In genomic region chr17:42750730-42751356, GRCh38 we compare ENCODE assay signal across 1 cellular context.
TF ChIP-seq lines count a peak whose summit lies in the region.

No MANE protein-coding gene starts in this region.

TF ChIP-seq in K562, 482 proteins besides CTCF, POLR2A, EP300 and RAD21 (continued from another document and continues in another):
- TF ChIP-seq NCOR1 (IDR thresholded peaks at IDR 0.05) (peak; percentile 97), LEF1 (IDR thresholded peaks at IDR 0.05) (peak; percentile 60; the same call in 1 of the 2 replicates), HBP1 (CRISPR knock-in tag; IDR thresholded peaks at IDR 0.05) (0 out of 2 replicates have a peak, but pooled peaks have one; percentile 18), FOXO4 (CRISPR knock-in tag; IDR thresholded peaks at IDR 0.05) (no peak), NR1H2 (CRISPR knock-in tag; IDR thresholded peaks at IDR 0.05) (no peak), PRDM10 (IDR thresholded peaks at IDR 0.05; ENCODE audit: partially characterized antibody) (no peak), ZFP36 (IDR thresholded peaks at IDR 0.05; ENCODE audit: low read depth, low read length, partially characterized antibody) (no peak), RBM34 (IDR thresholded peaks at IDR 0.05; ENCODE audit: borderline replicate concordance, insufficient read depth, low read length) (no peak), RCOR1 (IDR thresholded peaks at IDR 0.05; ENCODE audit: borderline replicate concordance in 1 of 2, low read depth in 2 of 2, low read length in 2 of 2) (peak; percentile 97 to 99), POLR2B (IDR thresholded peaks at IDR 0.05; ENCODE audit: low read depth, partially characterized antibody) (no peak), SMARCA4 (IDR thresholded peaks at IDR 0.05) (peak; percentile 91), GTF2F1 (IDR thresholded peaks at IDR 0.05; ENCODE audit: low read depth, low read length) (no peak), ZNF699 (CRISPR knock-in tag; IDR thresholded peaks at IDR 0.05; ENCODE audit: insufficient replicate concordance) (no peak), ZNF407 (IDR thresholded peaks at IDR 0.05; ENCODE audit: low read depth) (no peak), SIN3A (IDR thresholded peaks at IDR 0.05; ENCODE audit: borderline replicate concordance in 2 of 2, control insufficient read depth in 1 of 2, low read depth in 2 of 2, low read length in 2 of 2) (peak in 1 of 2 experiments; percentile 17; a peak in 1 of 4 replicates), DPF2 (IDR thresholded peaks at IDR 0.05) (peak; percentile 86), RUNX1 (IDR thresholded peaks at IDR 0.05; ENCODE audit: low read depth) (peak; percentile 95), JUNB (CRISPR knock-in tag; conservative IDR thresholded peaks at IDR 0.05) (no peak), JUN (IDR thresholded peaks at IDR 0.05; ENCODE audit: borderline replicate concordance, low read depth, low read length) (no peak), JUN (CRISPR knock-in tag; IDR thresholded peaks at IDR 0.05; ENCODE audit: borderline replicate concordance) (no peak), FOS (IDR thresholded peaks at IDR 0.05; ENCODE audit: extremely low read depth, insufficient read length) (no peak), ZSCAN29 (IDR thresholded peaks at IDR 0.05) (no peak), YY1 (IDR thresholded peaks at IDR 0.05; ENCODE audit: borderline replicate concordance in 1 of 3, control insufficient read depth in 1 of 3, extremely low read depth in 1 of 3, insufficient read depth in 3 of 3, insufficient read length in 1 of 3, insufficient replicate concordance in 2 of 3, low read depth in 1 of 3, low read length in 2 of 3) (no peak), BACH1 (tag; IDR thresholded peaks at IDR 0.05) (no peak), ZNF253 (CRISPR knock-in tag; conservative IDR thresholded peaks at IDR 0.05) (no peak), NELFE (IDR thresholded peaks at IDR 0.05; ENCODE audit: insufficient read depth, insufficient read length) (no peak), MNT (conservative IDR thresholded peaks at IDR 0.05) (peak in 1 of 2 experiments; percentile 64; a peak in 2 of 4 replicates), ZC3H4 (CRISPR knock-in tag; IDR thresholded peaks at IDR 0.05; ENCODE audit: borderline replicate concordance) (no peak), HDAC3 (IDR thresholded peaks at IDR 0.05; ENCODE audit: borderline replicate concordance, partially characterized antibody) (peak; percentile 91), AFF1 (IDR thresholded peaks at IDR 0.05; ENCODE audit: low read depth in 1 of 2, partially characterized antibody in 2 of 2) (peak in 1 of 2 experiments; percentile 14), KLF16 (IDR thresholded peaks at IDR 0.05) (peak; percentile 97), CBX3 (IDR thresholded peaks at IDR 0.05; ENCODE audit: borderline replicate concordance in 1 of 2, low read length in 2 of 2) (peak in 1 of 2 experiments; percentile 34; a peak in 1 of 3 replicates), TRIM28 (IDR thresholded peaks at IDR 0.05) (no peak), TCF7L2 (IDR thresholded peaks at IDR 0.05; ENCODE audit: low read depth, low read length) (no peak), SMAD1 (IDR thresholded peaks at IDR 0.05; ENCODE audit: low read depth, low read length, partially characterized antibody) (no peak), BCOR (IDR thresholded peaks at IDR 0.05) (peak; percentile 65; the same call in 1 of the 2 replicates), MITF (IDR thresholded peaks at IDR 0.05) (no peak), ZFP1 (CRISPR knock-in tag; IDR thresholded peaks at IDR 0.05) (no peak), SMAD4 (CRISPR knock-in tag; conservative IDR thresholded peaks at IDR 0.05) (peak; percentile 97)
